ENCODE assay signal across 11 cellular contexts in genomic region chr12:60441577-60441976, GRCh38.
"Had no signal": no experiment of that assay in that cellular context is flagged by ENCODE, and none has a peak within 500 bp of the region (broad histone marks: within the 10 kb centered on the region; RNA-seq: fewer than 3 reads in every experiment).

No MANE protein-coding gene starts in this region.

- H3K36me3 ChIP-seq: HAP-1 had no signal

- H3K27ac ChIP-seq: GM23248 had no signal

- H3K4me1 Mint-ChIP-seq: GM23338 had no signal

- H3K4me2 ChIP-seq: GM23338 had no signal

- H3K4me3 Mint-ChIP-seq: GM23338, H9, HFFc6 had no signal

- H3K4me1 ChIP-seq: HAP-1 had no signal

- ATAC-seq: GM23338, HCT116 had no signal

- H3K27ac Mint-ChIP-seq: GM23338, H9, HFFc6 had no signal

- H3K9me3 ChIP-seq: HAP-1 had no signal

- H2AFZ ChIP-seq: GM23248, GM23338 had no signal

- DNase-seq: GM23248, GOT3, H7, H9, HCEC 1CT, HFFc6 had no signal

- H3K9ac ChIP-seq: GM23248 had no signal

- H3K9me3 Mint-ChIP-seq: HFFc6 had no signal

- H3K4me3 ChIP-seq: GM23248, GM23338, HAP-1 had no signal

- FAIRE-seq: H1, H54 had no signal
